In the genomic region with DNA sequence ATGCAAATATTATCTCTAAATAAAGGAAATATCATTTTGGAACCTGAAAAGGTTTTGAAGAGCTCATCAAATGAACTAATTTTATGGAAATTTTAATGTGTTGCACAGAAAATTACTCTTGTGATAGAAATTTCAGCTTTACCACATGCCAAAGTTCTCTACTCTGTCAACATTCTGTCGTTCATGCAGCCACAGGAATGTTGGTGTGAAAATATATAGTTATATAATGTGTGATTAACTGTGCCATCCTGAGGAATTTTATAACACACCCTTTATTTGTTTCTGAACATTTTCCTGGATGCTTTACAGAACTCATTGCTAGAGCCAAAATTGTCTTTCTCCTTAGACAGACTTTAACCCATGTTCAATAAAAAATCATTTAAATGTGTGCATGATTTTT, we compare ENCODE assay signal across 15 cellular contexts.
"Had no signal": no experiment of that assay in that cellular context is flagged by ENCODE, and none has a peak within 500 bp of the region (broad histone marks: within the 10 kb centered on the region; RNA-seq: fewer than 3 reads in every experiment).

No MANE protein-coding gene starts in this region.

- H3K4me1 ChIP-seq: heart left ventricle had no signal

- H3K4me3 ChIP-seq: coronary artery, heart left ventricle, mucosa of descending colon, smooth muscle cell had no signal

- ATAC-seq: heart left ventricle; left lobe of liver; mucosa of descending colon; naive thymus-derived CD8-positive, alpha-beta T cell; right cardiac atrium had no signal

- H3K27me3 ChIP-seq: foreskin keratinocyte, heart left ventricle, neutrophil had no signal

- H3K36me3 ChIP-seq: heart left ventricle, neutrophil had no signal

- DNase-seq: effector CD4-positive, alpha-beta T cell; endodermal cell; erythroblast; heart left ventricle; hippocampal formation; mucosa of descending colon; naive thymus-derived CD8-positive, alpha-beta T cell; right cardiac atrium; stimulated activated CD4-positive, alpha-beta T cell treated with anti-CD3 and anti-CD28 coated beads, Interleukin-2, amount 100 ng/mL, for 48 hours; stimulated activated naive CD4-positive, alpha-beta T cell treated with Interleukin-2 at 50 U/mL for 16 hours had no signal

- H3K27ac ChIP-seq: coronary artery, foreskin keratinocyte, heart left ventricle, neutrophil had no signal

- H3K9me3 ChIP-seq: heart left ventricle, mucosa of descending colon, neutrophil had no signal

- H3K4me2 ChIP-seq: smooth muscle cell had no signal
